In the genomic region with DNA sequence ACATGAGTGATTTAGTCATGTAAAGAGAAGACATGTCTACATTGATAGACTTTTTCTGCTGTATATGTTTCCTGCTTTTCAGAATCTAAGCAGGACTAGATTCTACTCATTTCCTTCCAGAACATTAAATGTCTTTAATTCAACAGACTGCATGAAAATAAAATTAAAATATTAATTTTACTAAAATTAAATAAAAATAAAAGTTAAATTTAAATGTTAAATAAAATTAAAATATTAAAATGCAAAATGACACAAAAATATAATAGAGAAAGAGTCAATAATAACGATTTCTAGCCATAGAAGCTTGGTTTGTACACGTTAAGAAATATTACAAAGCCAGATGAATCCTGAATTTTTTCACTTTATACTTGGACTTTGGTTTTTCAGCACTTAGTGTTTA, we compare ENCODE assay signal across 18 cellular contexts.
DNase-seq lines count a peak whose midpoint lies in the region; ATAC-seq, FAIRE-seq and TF ChIP-seq lines count a peak whose summit lies in the region.
"Had no signal": no experiment of that assay in that cellular context is flagged by ENCODE, and none has a peak within 500 bp of the region (broad histone marks: within the 10 kb centered on the region; RNA-seq: fewer than 3 reads in every experiment).

No MANE protein-coding gene starts in this region.

- intact Hi-C loops in kidney (cut with DNase I), result no loop called here

- TF ChIP-seq CTCF in kidney (IDR thresholded peaks at IDR 0.05; ENCODE audit: borderline replicate concordance, extremely low read depth, insufficient read depth), result no peak

- DNase-seq in SK-N-MC (ENCODE audit: low read depth, low spot score) (no peak), kidney (no peak), HK-2 (ENCODE audit: unreplicated experiment) (no peak), D341Med (ENCODE audit: low spot score) (no peak)
- DNase-seq: CD4-positive, CD25-positive, alpha-beta regulatory T cell; CD8-positive, alpha-beta T cell; DMS53; DMS79 treated with DMSO at 0.1 percent for 48 hours; GF-D8; H9 had no signal

- H3K9me3 ChIP-seq in SK-N-MC (ENCODE audit: low read depth, low read length) (no peaks in the 10 kb centered on the region), kidney (ENCODE audit: control insufficient read depth in 1 of 2, low read length in 2 of 2) (no peaks in the 10 kb centered on the region)
- H3K9me3 ChIP-seq: BLaER1 had no signal

- no peak overlapping the region for H3K4me3 ChIP-seq in SK-N-MC
- no peak overlapping the region for H3K4me3 ChIP-seq in kidney (ENCODE audit: low read length in 2 of 2)
- H3K4me3 ChIP-seq: BLaER1, GM23338 had no signal

- peak overlapping the region; percentile 71 for H3K27ac ChIP-seq in SK-N-MC
- H3K27ac ChIP-seq in kidney (ENCODE audit: low read depth in 2 of 2, low read length in 2 of 2), result no peak overlapping the region
- H3K27ac ChIP-seq: BLaER1, C4-2B had no signal

- no peak for ATAC-seq in HG03457 (IDR thresholded peaks at IDR 0.05; ENCODE audit: unreplicated experiment)
- ATAC-seq: CD8-positive, alpha-beta T cell; GM23338; HCT116 had no signal

- H3K9ac ChIP-seq in SK-N-MC (ENCODE audit: insufficient read length), result no peak overlapping the region
- H3K9ac ChIP-seq in kidney (ENCODE audit: low read length in 2 of 2), result no peak overlapping the region
- H3K9ac ChIP-seq: BLaER1 had no signal

- H3K36me3 ChIP-seq in SK-N-MC (ENCODE audit: insufficient read depth, low read length) (0 out of 2 replicates have a peak, but pooled peaks cover 5% of the 10 kb centered on the region), kidney (ENCODE audit: control insufficient read depth in 1 of 2, insufficient read depth in 2 of 2, low read length in 2 of 2) (no peaks in the 10 kb centered on the region)
- H3K36me3 ChIP-seq: BLaER1 had no signal

- no peaks in the 10 kb centered on the region for H3K4me1 ChIP-seq in kidney (ENCODE audit: control insufficient read depth in 1 of 2, insufficient read depth in 1 of 2, low read depth in 1 of 2, low read length in 2 of 2)
- H3K4me1 ChIP-seq: BLaER1 had no signal

- FAIRE-seq in colon (lab: Jason Lieb, UNC) (peak; percentile 24), kidney (lab: Jason Lieb, UNC) (peak; percentile 39)
- FAIRE-seq: GM12891, GM18507 had no signal
